1 cellular context compared by ENCODE assay signal in the genomic region with DNA sequence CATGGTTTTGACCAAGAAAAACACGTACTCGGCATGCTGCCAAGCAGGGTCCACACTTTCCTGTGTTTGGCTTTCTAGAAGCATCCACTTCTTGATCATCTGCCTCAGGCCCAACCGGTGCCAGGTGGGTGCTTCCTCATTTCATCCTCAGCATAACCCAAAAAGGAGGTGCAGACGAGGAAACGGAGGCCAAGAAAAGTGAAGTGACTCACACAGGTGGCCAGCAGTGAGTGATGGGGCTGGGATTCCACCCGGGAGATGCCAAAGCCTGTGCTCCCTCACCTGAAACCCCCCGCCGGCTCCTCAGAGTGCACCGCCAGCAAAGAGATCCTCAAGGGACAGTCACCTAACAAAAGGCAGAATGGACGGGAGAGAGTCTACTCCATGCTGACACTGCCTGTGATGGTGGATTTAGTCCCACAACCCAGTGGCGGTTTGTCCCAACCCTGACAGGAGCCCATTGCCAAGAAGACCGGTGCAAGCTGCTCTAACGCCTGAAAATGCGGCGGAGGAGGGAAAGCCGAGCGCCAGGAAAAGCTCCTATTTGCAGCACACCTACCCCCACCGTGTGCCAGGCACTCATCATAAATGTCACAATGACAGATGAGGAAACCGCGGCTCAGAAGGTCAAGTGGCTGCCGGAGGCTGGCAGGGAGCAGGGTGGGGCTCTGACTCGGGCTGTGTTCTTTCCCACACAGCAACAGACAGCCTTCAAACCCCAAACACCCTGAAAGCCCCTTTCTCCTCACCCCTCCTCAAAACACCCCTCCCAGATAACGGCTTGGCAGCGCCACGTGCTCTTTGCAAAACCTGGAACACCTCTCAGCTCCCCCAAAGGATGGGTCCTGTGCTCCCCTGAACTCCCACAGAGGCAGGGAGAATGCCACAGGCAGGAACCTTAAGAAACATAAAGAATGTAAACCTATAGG.
TF ChIP-seq lines count a peak whose summit lies in the region.

No MANE protein-coding gene starts in this region.

TF ChIP-seq in H1, 55 proteins besides CTCF, POLR2A, EP300 and RAD21:
- TF ChIP-seq SP4 (IDR thresholded peaks at IDR 0.05; ENCODE audit: low read length) (no peak), SAP30 (IDR thresholded peaks at IDR 0.05; ENCODE audit: insufficient read depth, insufficient replicate concordance, low read length) (no peak), TEAD4 (IDR thresholded peaks at IDR 0.05; ENCODE audit: low read depth, low read length) (no peak), ZNF274 (IDR thresholded peaks at IDR 0.05; ENCODE audit: borderline replicate concordance, extremely low read depth, low read length) (no peak), CBX5 (IDR thresholded peaks at IDR 0.05; ENCODE audit: low read depth, low read length) (no peak), ASH2L (IDR thresholded peaks at IDR 0.05; ENCODE audit: low read length) (no peak), BRCA1 (IDR thresholded peaks at IDR 0.05; ENCODE audit: low read depth, low read length) (no peak)
